ENCODE assay signal across 9 cellular contexts in genomic region chr11:33930317-33931021, GRCh38. TPM values are rescaled to one million over a fixed set of nuclear protein-coding genes. Genes with fewer than 3 reads are reported as not detected.
A peak's percentile ranks its signal among the peaks of the same experiment; 100 is the strongest.
DNase-seq lines count a peak whose midpoint lies in the region; ATAC-seq, FAIRE-seq and TF ChIP-seq lines count a peak whose summit lies in the region.
"Had no signal": no experiment of that assay in that cellular context is flagged by ENCODE, and none has a peak within 500 bp of the region (broad histone marks: within the 10 kb centered on the region; RNA-seq: fewer than 3 reads in every experiment).

No MANE protein-coding gene starts in this region.

- ATAC-seq in HG02763 (IDR thresholded peaks at IDR 0.05; ENCODE audit: unreplicated experiment) (no peak), GM18861 (IDR thresholded peaks at IDR 0.05; ENCODE audit: unreplicated experiment) (no peak)

- H3K4me1 ChIP-seq in endothelial cell of umbilical vein (ENCODE audit: control insufficient read depth, extremely low read depth, insufficient read depth, low read length), result peaks cover 48% of the 10 kb centered on the region

- no peak for TF ChIP-seq CTCF in endothelial cell of umbilical vein (IDR thresholded peaks at IDR 0.05; ENCODE audit: extremely low read depth in 1 of 2, insufficient read depth in 1 of 2, low read depth in 1 of 2, low read length in 2 of 2)
- TF ChIP-seq CTCF in nephron (IDR thresholded peaks at IDR 0.05; ENCODE audit: unreplicated experiment in 3 of 3), result no peak
- TF ChIP-seq CTCF in GM10248 (IDR thresholded peaks at IDR 0.05; ENCODE audit: control extremely low read depth, extremely low read depth, low read depth, missing control alignments), result no peak

- H3K4me3 ChIP-seq in endothelial cell of umbilical vein (replicated peaks in 1 of 3; ENCODE audit: insufficient read depth in 1 of 3, low read depth in 1 of 3, low read length in 3 of 3), result peak overlapping the region in 1 of 3 experiments; percentile 15

- CTCF ChIA-PET in endothelial cell of umbilical vein (lab: Charles Lee) (interaction anchor here (0.7 to 2.3 kb wide), 13 partner anchors 10 to 72 kb away, joined by 3 to 17 read pairs (median 6); no protein-coding TSS in a partner anchor), GM10248 (lab: Yijun Ruan, JAX) (interaction anchor here (1.1 to 2.9 kb wide), 7 partner anchors 10 to 57 kb away, joined by 3 to 10 read pairs (median 4); no protein-coding TSS in a partner anchor)

- no peaks in the 10 kb centered on the region for H3K79me2 ChIP-seq in endothelial cell of umbilical vein (ENCODE audit: control insufficient read depth, insufficient read depth, low read length)

- H3K4me3 Mint-ChIP-seq in nephron, result no peak overlapping the region
- H3K4me3 Mint-ChIP-seq: CD4-positive, CD25-positive, alpha-beta regulatory T cell had no signal

- peak overlapping the region; percentile 97 for H3K27ac ChIP-seq in endothelial cell of umbilical vein (ENCODE audit: insufficient read depth, low read depth, low read length)

- H3K27me3 ChIP-seq in endothelial cell of umbilical vein (ENCODE audit: control insufficient read depth in 2 of 2, insufficient read depth in 2 of 2, low read length in 2 of 2), result no peaks in the 10 kb centered on the region

- peaks cover 13% of the 10 kb centered on the region for H3K27me3 Mint-ChIP-seq in nephron (ENCODE audit: low read depth)

- H3K4me2 ChIP-seq in endothelial cell of umbilical vein (ENCODE audit: insufficient read depth, low read length), result peak overlapping the region; percentile 68

- BruUV-seq in endothelial cell of umbilical vein (replicated peaks; lab: Mats Ljungman, UMichigan), result no TSS peak

- no peaks in the 10 kb centered on the region for H3K9me3 ChIP-seq in endothelial cell of umbilical vein (replicated peaks; ENCODE audit: control insufficient read depth, insufficient read depth, low read length)

- TF ChIP-seq POLR2A in endothelial cell of umbilical vein (IDR thresholded peaks at IDR 0.05; ENCODE audit: low read depth, low read length), result peak; percentile 68

- peak; percentile 91 for FAIRE-seq in endothelial cell of umbilical vein (lab: Jason Lieb, UNC)

- DNase-seq in Ammon's horn (ENCODE audit: low spot score) (peak; percentile 64), NCI-H82 treated with DMSO at 0.1 percent for 48 hours (lab: John Stamatoyannopoulos, UW; ENCODE audit: unreplicated experiment) (peak; percentile 71), endothelial cell of umbilical vein (ENCODE audit: low read depth, low spot score) (peak; percentile 98), retina (no peak), GM10248 (ENCODE audit: extremely low spot score) (no peak)

- H3K27ac Mint-ChIP-seq in nephron, result peak overlapping the region; percentile 18 to 30 (median 23)
- H3K27ac Mint-ChIP-seq: CD4-positive, CD25-positive, alpha-beta regulatory T cell had no signal

- H3K36me3 ChIP-seq in endothelial cell of umbilical vein (ENCODE audit: control insufficient read depth in 2 of 2, extremely low read depth in 1 of 2, insufficient read depth in 2 of 2, low read length in 2 of 2), result no peaks in the 10 kb centered on the region

- H3K9me3 Mint-ChIP-seq in nephron, result peaks cover 7% of the 10 kb centered on the region

- POLR2A ChIA-PET in endothelial cell of umbilical vein (lab: Charles Lee), result interaction anchor here (1.2 to 1.5 kb wide), 2 partner anchors 31 to 61 kb away, joined by 3 to 5 read pairs; no protein-coding TSS in a partner anchor
- POLR2A ChIA-PET in GM10248 (lab: Yijun Ruan, JAX), result no interaction called here

- no peaks in the 10 kb centered on the region for H3K9me1 ChIP-seq in endothelial cell of umbilical vein (replicated peaks; ENCODE audit: control insufficient read depth, extremely low read depth, insufficient read depth, low read length)

- no peaks in the 10 kb centered on the region for H3K36me3 Mint-ChIP-seq in nephron (ENCODE audit: low read depth)
- H3K36me3 Mint-ChIP-seq: CD4-positive, CD25-positive, alpha-beta regulatory T cell had no signal

- peaks cover 50% of the 10 kb centered on the region for H3K4me1 Mint-ChIP-seq in nephron

- peak overlapping the region; percentile 77 for H3K9ac ChIP-seq in endothelial cell of umbilical vein (replicated peaks; ENCODE audit: extremely low read depth, insufficient read depth, low read length)

- intact Hi-C loops in endothelial cell of umbilical vein (cut with micrococcal nuclease), result loop anchor here (2.0 to 5.0 kb wide), 5 partner anchors 32 to 228 kb away; partner anchors contain the start of genes C11orf91 and CAPRIN1

- dilution Hi-C loops in endothelial cell of umbilical vein (cut with MboI; ENCODE audit: extremely low pct_ligation_motif_present, low sequenced_read_pairs), result no loop called here

- H2AFZ ChIP-seq in endothelial cell of umbilical vein (ENCODE audit: low read depth, low read length), result peak overlapping the region; percentile 88

- no peaks in the 10 kb centered on the region for H4K20me1 ChIP-seq in endothelial cell of umbilical vein (replicated peaks; ENCODE audit: control insufficient read depth, extremely low read depth, insufficient read depth, low read length)

TF ChIP-seq in endothelial cell of umbilical vein, 7 proteins besides CTCF, POLR2A, EP300 and RAD21:
- TF ChIP-seq FOS (IDR thresholded peaks at IDR 0.05; ENCODE audit: borderline replicate concordance, insufficient read depth, low read length) (peak; percentile 23), POLR2AphosphoS5 (IDR thresholded peaks at IDR 0.05; ENCODE audit: insufficient read depth, low read depth, low read length) (peak; percentile 59), MYC (IDR thresholded peaks at IDR 0.05; ENCODE audit: low read depth, low read length) (no peak), JUN (IDR thresholded peaks at IDR 0.05; ENCODE audit: borderline replicate concordance, insufficient read depth, insufficient read length, low read depth) (peak; percentile 68)
TF ChIP-seq in endothelial cell of umbilical vein: peak in this region for 3.

RNA-seq across cellular contexts. Expression of gene LMO2, which starts 38.6 kb away (rescaled TPM):
- total RNA-seq in endothelial cell of umbilical vein, result 62.4 and 66.8 TPM in 2 replicates
- polyA plus RNA-seq in endothelial cell of umbilical vein, result 44.6 and 60.4 TPM in 2 replicates
- polyA plus RNA-seq in endothelial cell of umbilical vein (2011; cell fraction: cytosol; rRNA removed), result 48.2 and 48.3 TPM in 2 replicates
- polyA plus RNA-seq in endothelial cell of umbilical vein (2011; cell fraction: nucleus; rRNA removed), result 49.5 and 75.6 TPM in 2 replicates
- 24.0 and 24.3 TPM in 2 replicates for polyA plus RNA-seq in endothelial cell of umbilical vein (2012)
- polyA minus RNA-seq in endothelial cell of umbilical vein, result 33.5 and 46.5 TPM in 2 replicates
- not detected for polyA minus RNA-seq in endothelial cell of umbilical vein (2011; cell fraction: cytosol; rRNA and poly(A)+ RNA removed)
- 36.7 and 37.0 TPM in 2 replicates for polyA minus RNA-seq in endothelial cell of umbilical vein (2011; cell fraction: nucleus; rRNA and poly(A)+ RNA removed)

Comparison
In these comparisons a context has a peak if more than half of its experiments do, and no peak if none do; other contexts are left out.
1. DNase-seq: peak in Ammon's horn (single experiment), NCI-H82 treated with DMSO at 0.1 percent for 48 hours (single experiment) and endothelial cell of umbilical vein (single experiment); none in retina (single experiment) and GM10248 (single experiment).